Comparison of ENCODE assay signal across 20 cellular contexts in the genomic region with DNA sequence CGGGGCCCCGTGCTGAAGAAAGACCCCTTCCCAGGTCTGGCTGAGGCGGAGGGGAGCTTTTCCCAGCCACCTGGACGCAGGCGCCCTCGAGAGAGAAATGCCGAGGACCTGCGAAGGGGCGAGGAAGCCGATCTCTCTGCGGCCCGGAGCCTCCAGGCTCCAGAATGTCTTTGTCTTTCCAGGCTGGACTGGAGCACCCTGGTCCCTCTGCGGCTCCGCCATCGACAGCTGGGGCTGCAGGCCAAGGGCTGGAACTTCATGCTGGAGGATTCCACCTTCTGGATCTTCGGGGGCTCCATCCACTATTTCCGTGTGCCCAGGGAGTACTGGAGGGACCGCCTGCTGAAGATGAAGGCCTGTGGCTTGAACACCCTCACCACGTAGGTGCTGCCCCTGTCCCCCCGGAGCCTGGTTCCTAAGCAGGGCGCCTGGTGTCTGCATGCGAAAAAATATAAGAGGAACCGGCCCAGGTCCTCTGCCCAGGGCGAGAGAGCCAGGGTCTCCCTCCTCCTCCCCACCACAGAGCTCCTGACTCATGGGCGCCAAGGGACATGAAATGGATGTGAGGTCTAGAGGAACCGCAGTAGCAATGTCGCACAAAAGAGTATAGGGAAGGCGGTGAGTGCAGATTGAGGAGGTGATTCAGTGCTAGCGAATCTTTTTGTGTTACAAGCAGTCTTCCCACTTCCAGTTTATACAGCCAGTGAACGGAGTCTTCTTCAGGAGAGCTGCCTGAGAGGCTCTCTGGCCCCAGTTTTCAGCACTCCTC.
"Had no signal": no experiment of that assay in that cellular context is flagged by ENCODE, and none has a peak within 500 bp of the region (broad histone marks: within the 10 kb centered on the region; RNA-seq: fewer than 3 reads in every experiment).

No MANE protein-coding gene starts in this region.

- H3K4me1 Mint-ChIP-seq: activated CD4-positive, alpha-beta T cell treated with anti-CD3 and anti-CD28 coated beads, Interleukin-2, amount 10 ng/mL, durations not matched to agents 7 days and 5 days; activated naive CD8-positive, alpha-beta T cell treated with anti-CD3 and anti-CD28 coated beads, Interleukin-2, amount 10 ng/mL, durations not matched to agents 7 days and 5 days; stimulated activated naive B cell treated with anti-CD40 and anti-IgM and Interleukin-4, amounts not matched to agents 10 μg/mL and 1 μg/mL and 100 μg/mL, for 72 hours had no signal

- H3K9me3 Mint-ChIP-seq: activated CD4-positive, alpha-beta T cell treated with anti-CD3 and anti-CD28 coated beads, Interleukin-2, amount 10 ng/mL, durations not matched to agents 7 days and 5 days; activated naive CD8-positive, alpha-beta T cell treated with anti-CD3 and anti-CD28 coated beads, Interleukin-2, amount 10 ng/mL, durations not matched to agents 7 days and 5 days; activated T-cell treated with anti-CD3 and anti-CD28 coated beads, Interleukin-2, amount 50 U/mL, for 4 hours; activated T-helper 2 cell treated with anti-CD3 and anti-CD28 coated beads, Interferon-gamma antibody, Interleukin-2, Interleukin-4, amounts not matched to agents 10 μg/mL and 5 μg/mL and 100 μg/mL, durations not matched to agents 14 hours and 24 hours and 36 hours; immature natural killer cell; natural killer cell treated with Interleukin-12 subunit alpha and Interleukin-12 subunit beta and Interleukin-15 and Interleukin-18, amount 100 ng/mL, for 72 hours; stimulated activated naive B cell treated with anti-CD40 and anti-IgM and Interleukin-4, amounts not matched to agents 10 μg/mL and 1 μg/mL and 100 μg/mL, for 72 hours had no signal

- H3K27me3 Mint-ChIP-seq: activated CD4-positive, alpha-beta T cell treated with anti-CD3 and anti-CD28 coated beads, Interleukin-2, amount 10 ng/mL, durations not matched to agents 7 days and 5 days; activated naive CD8-positive, alpha-beta T cell treated with anti-CD3 and anti-CD28 coated beads, Interleukin-2, amount 10 ng/mL, durations not matched to agents 7 days and 5 days; natural killer cell treated with Interleukin-12 subunit alpha and Interleukin-12 subunit beta and Interleukin-15 and Interleukin-18, amount 100 ng/mL, for 72 hours had no signal

- H3K27ac ChIP-seq: upper lobe of left lung, WERI-Rb-1 had no signal

- DNase-seq: activated CD4-positive, alpha-beta T cell treated with anti-CD3 and anti-CD28 coated beads, Interleukin-2, amount 10 ng/mL, durations not matched to agents 7 days and 5 days; activated CD4-positive, CD25-positive, alpha-beta regulatory T cell treated with anti-CD3 and anti-CD28 coated beads, Interleukin-2, amount 50 U/mL, for 72 hours; activated CD8-positive, alpha-beta memory T cell treated with anti-CD3 and anti-CD28 coated beads, Interleukin-2, amount 50 U/mL, for 4 hours; activated naive CD4-positive, alpha-beta T cell; activated naive CD8-positive, alpha-beta T cell treated with anti-CD3 and anti-CD28 coated beads, Interleukin-2, amount 10 ng/mL, durations not matched to agents 7 days and 5 days; activated T-cell treated with anti-CD3 and anti-CD28 coated beads, Interleukin-2, amount 50 U/mL, for 4 hours; amygdala; cortex of kidney; foreskin fibroblast; immature natural killer cell; left ventricle myocardium superior; midbrain; stimulated activated CD4-positive, alpha-beta T cell treated with anti-CD3 and anti-CD28 coated beads, Interleukin-2, amount 100 ng/mL, for 48 hours; stimulated activated CD8-positive, alpha-beta memory T cell treated with anti-CD3 and anti-CD28 coated beads, Interleukin-4, amount 100 ng/mL, for 48 hours; stimulated activated naive B cell treated with anti-CD40 and anti-IgM and Interleukin-4, amounts not matched to agents 10 μg/mL and 1 μg/mL and 100 μg/mL, for 72 hours; T-helper 1 cell; WERI-Rb-1 had no signal

- H3K36me3 ChIP-seq: upper lobe of left lung had no signal

- H3K27ac Mint-ChIP-seq: activated CD4-positive, alpha-beta T cell treated with anti-CD3 and anti-CD28 coated beads, Interleukin-2, amount 10 ng/mL, durations not matched to agents 7 days and 5 days; activated naive CD8-positive, alpha-beta T cell treated with anti-CD3 and anti-CD28 coated beads, Interleukin-2, amount 10 ng/mL, durations not matched to agents 7 days and 5 days; activated T-helper 2 cell treated with anti-CD3 and anti-CD28 coated beads, Interferon-gamma antibody, Interleukin-2, Interleukin-4, amounts not matched to agents 10 μg/mL and 5 μg/mL and 100 μg/mL, durations not matched to agents 14 hours and 24 hours and 36 hours; natural killer cell treated with Interleukin-12 subunit alpha and Interleukin-12 subunit beta and Interleukin-15 and Interleukin-18, amount 100 ng/mL, for 72 hours; stimulated activated naive B cell treated with anti-CD40 and anti-IgM and Interleukin-4, amounts not matched to agents 10 μg/mL and 1 μg/mL and 100 μg/mL, for 72 hours had no signal

- H3K4me1 ChIP-seq: upper lobe of left lung had no signal

- H3K4me3 ChIP-seq: upper lobe of left lung had no signal

- H3K27me3 ChIP-seq: upper lobe of left lung had no signal

- H3K9me3 ChIP-seq: upper lobe of left lung had no signal

- H3K36me3 Mint-ChIP-seq: activated naive CD8-positive, alpha-beta T cell treated with anti-CD3 and anti-CD28 coated beads, Interleukin-2, amount 10 ng/mL, durations not matched to agents 7 days and 5 days; immature natural killer cell; natural killer cell treated with Interleukin-12 subunit alpha and Interleukin-12 subunit beta and Interleukin-15 and Interleukin-18, amount 100 ng/mL, for 72 hours; stimulated activated naive B cell treated with anti-CD40 and anti-IgM and Interleukin-4, amounts not matched to agents 10 μg/mL and 1 μg/mL and 100 μg/mL, for 72 hours had no signal

- H3K4me3 Mint-ChIP-seq: activated CD4-positive, alpha-beta T cell treated with anti-CD3 and anti-CD28 coated beads, Interleukin-2, amount 10 ng/mL, durations not matched to agents 7 days and 5 days; activated naive CD8-positive, alpha-beta T cell treated with anti-CD3 and anti-CD28 coated beads, Interleukin-2, amount 10 ng/mL, durations not matched to agents 7 days and 5 days; activated T-cell treated with anti-CD3 and anti-CD28 coated beads, Interleukin-2, amount 50 U/mL, for 4 hours; immature natural killer cell; natural killer cell treated with Interleukin-12 subunit alpha and Interleukin-12 subunit beta and Interleukin-15 and Interleukin-18, amount 100 ng/mL, for 72 hours; stimulated activated naive B cell treated with anti-CD40 and anti-IgM and Interleukin-4, amounts not matched to agents 10 μg/mL and 1 μg/mL and 100 μg/mL, for 72 hours had no signal
